In genomic region chr19:45767881-45768643, GRCh38 we compare ENCODE assay signal across 8 cellular contexts. TPM values are rescaled to one million over a fixed set of nuclear protein-coding genes. Genes with fewer than 3 reads are reported as not detected.
A peak's percentile ranks its signal among the peaks of the same experiment; 100 is the strongest.
DNase-seq lines count a peak whose midpoint lies in the region; ATAC-seq, FAIRE-seq and TF ChIP-seq lines count a peak whose summit lies in the region.

No MANE protein-coding gene starts in this region.

- no peaks in the 10 kb centered on the region for H3K9me3 Mint-ChIP-seq in CD8-positive, alpha-beta T cell
- no peaks in the 10 kb centered on the region for H3K9me3 Mint-ChIP-seq in T-helper 1 cell treated with Interleukin-12 subunit alpha and Interleukin-12 subunit beta and Interleukin-4 antibody, amounts not matched to agents 30 μg/mL and 1 μg/mL, for 36 hours
- H3K9me3 Mint-ChIP-seq in endothelial cell (ENCODE audit: unreplicated experiment): no peaks in the 10 kb centered on the region

- no peaks in the 10 kb centered on the region for H3K36me3 ChIP-seq in CD8-positive, alpha-beta T cell (ENCODE audit: insufficient read depth, low read length)
- no peaks in the 10 kb centered on the region for H3K36me3 ChIP-seq in H7 (replicated peaks; ENCODE audit: control insufficient read depth, insufficient read depth, low read length)

- H3K27me3 Mint-ChIP-seq in CD8-positive, alpha-beta T cell (ENCODE audit: low read depth): peaks cover 5% of the 10 kb centered on the region
- H3K27me3 Mint-ChIP-seq in T-helper 1 cell treated with Interleukin-12 subunit alpha and Interleukin-12 subunit beta and Interleukin-4 antibody, amounts not matched to agents 30 μg/mL and 1 μg/mL, for 36 hours (ENCODE audit: low read depth): peaks cover 18% of the 10 kb centered on the region
- peaks cover 26% of the 10 kb centered on the region for H3K27me3 Mint-ChIP-seq in endothelial cell (ENCODE audit: unreplicated experiment)

- no peaks in the 10 kb centered on the region for H3K36me3 Mint-ChIP-seq in CD8-positive, alpha-beta T cell
- H3K36me3 Mint-ChIP-seq in T-helper 1 cell treated with Interleukin-12 subunit alpha and Interleukin-12 subunit beta and Interleukin-4 antibody, amounts not matched to agents 30 μg/mL and 1 μg/mL, for 36 hours (ENCODE audit: low read depth): no peaks in the 10 kb centered on the region
- H3K36me3 Mint-ChIP-seq in endothelial cell (ENCODE audit: low read depth, unreplicated experiment): peaks cover 10% of the 10 kb centered on the region

- CTCF ChIA-PET in CD8-positive, alpha-beta T cell (lab: Charles Lee): interaction anchor here (1.0 to 13.5 kb wide), 7 partner anchors 11 to 53 kb away, joined by 3 to 313 read pairs (median 3); partner anchors contain the start of gene DMWD

- no peak overlapping the region for H3K27ac Mint-ChIP-seq in CD8-positive, alpha-beta T cell
- H3K27ac Mint-ChIP-seq in T-helper 1 cell treated with Interleukin-12 subunit alpha and Interleukin-12 subunit beta and Interleukin-4 antibody, amounts not matched to agents 30 μg/mL and 1 μg/mL, for 36 hours: no peak overlapping the region
- no peak overlapping the region for H3K27ac Mint-ChIP-seq in endothelial cell (ENCODE audit: unreplicated experiment)

- peak overlapping the region; percentile 73 for H3K4me3 Mint-ChIP-seq in CD8-positive, alpha-beta T cell
- peak overlapping the region; percentile 64 for H3K4me3 Mint-ChIP-seq in T-helper 1 cell treated with Interleukin-12 subunit alpha and Interleukin-12 subunit beta and Interleukin-4 antibody, amounts not matched to agents 30 μg/mL and 1 μg/mL, for 36 hours
- H3K4me3 Mint-ChIP-seq in endothelial cell (ENCODE audit: unreplicated experiment): peak overlapping the region; percentile 90

- intact Hi-C loops in CD8-positive, alpha-beta T cell (cut with DNase I, micrococcal nuclease): loop anchor here in 1 of 2 experiments (2.0 kb wide), 1 partner anchor 37 kb away; the partner anchor contains the start of gene FBXO46

- POLR2A ChIA-PET in CD8-positive, alpha-beta T cell (lab: Charles Lee): interaction anchor here (1.3 to 4.0 kb wide), 4 partner anchors 11 to 117 kb away, joined by 7 to 25 read pairs (median 10); partner anchors contain the start of genes DMWD, FBXO46 and IRF2BP1

- H3K4me1 ChIP-seq in CD8-positive, alpha-beta T cell (ENCODE audit: insufficient read depth, low read length): peaks cover 22% of the 10 kb centered on the region
- H3K4me1 ChIP-seq in mononuclear cell (ENCODE audit: insufficient read depth, low read length): peaks cover 31% of the 10 kb centered on the region

- FAIRE-seq in urothelium cell line (lab: Jason Lieb, UNC): peak; percentile 5

- peaks cover 24% of the 10 kb centered on the region for H3K4me1 Mint-ChIP-seq in CD8-positive, alpha-beta T cell (ENCODE audit: low read depth)
- peaks cover 11% of the 10 kb centered on the region for H3K4me1 Mint-ChIP-seq in T-helper 1 cell treated with Interleukin-12 subunit alpha and Interleukin-12 subunit beta and Interleukin-4 antibody, amounts not matched to agents 30 μg/mL and 1 μg/mL, for 36 hours (ENCODE audit: low read depth)
- peaks cover 15% of the 10 kb centered on the region for H3K4me1 Mint-ChIP-seq in endothelial cell (ENCODE audit: unreplicated experiment)

- no peak for DNase-seq in CD8-positive, alpha-beta T cell
- DNase-seq in H7: peak; percentile 82
- peak; percentile 57 for DNase-seq in endothelial cell (ENCODE audit: low spot score)
- DNase-seq in urothelium cell line (ENCODE audit: low spot score): peak; percentile 50
- DNase-seq in effector CD4-positive, alpha-beta T cell: no peak

- peak overlapping the region; percentile 99 for H3K4me3 ChIP-seq in CD8-positive, alpha-beta T cell (ENCODE audit: low read depth, low read length)
- H3K4me3 ChIP-seq in H7 (ENCODE audit: insufficient read depth, low read depth, low read length) (peak overlapping the region; percentile 92), mononuclear cell (ENCODE audit: low read length) (peak overlapping the region; percentile 13)

- no peak for TF ChIP-seq CTCF in CD8-positive, alpha-beta T cell (IDR thresholded peaks at IDR 0.05)
- no peak for TF ChIP-seq CTCF in endothelial cell (IDR thresholded peaks at IDR 0.05; ENCODE audit: unreplicated experiment)

- H3K27me3 ChIP-seq in CD8-positive, alpha-beta T cell (ENCODE audit: insufficient read depth, low read length): no peaks in the 10 kb centered on the region
- H3K27me3 ChIP-seq in H7 (ENCODE audit: control insufficient read depth, insufficient read depth, low read length) (peaks cover 10% of the 10 kb centered on the region; the same call in 1 of the 2 replicates), mononuclear cell (ENCODE audit: insufficient read depth, low read length) (peaks cover 38% of the 10 kb centered on the region)

- H3K27ac ChIP-seq in CD8-positive, alpha-beta T cell (ENCODE audit: low read depth, low read length): no peak overlapping the region

- no peak for ATAC-seq in CD8-positive, alpha-beta T cell
- no peak for ATAC-seq in esophagus mucosa

- H3K9me3 ChIP-seq in CD8-positive, alpha-beta T cell (ENCODE audit: low read length): no peaks in the 10 kb centered on the region
- H3K9me3 ChIP-seq in mononuclear cell (ENCODE audit: low read depth, low read length): no peaks in the 10 kb centered on the region

RNA-seq across cellular contexts. Expression of gene SIX5, which starts 1.0 kb away (rescaled TPM):
- total RNA-seq in CD8-positive, alpha-beta T cell: under 1 TPM; 0.73 to 0.75 TPM
- 18.7 and 22.0 TPM in 2 replicates for total RNA-seq in H7 (2014; rRNA removed; shearing (Covaris generic))
- total RNA-seq in endothelial cell (ENCODE audit: unreplicated experiment) (21.9 TPM), mononuclear cell (under 0.01 TPM), esophagus mucosa (8.8 TPM)

RNA-seq across cellular contexts. Expression of gene DMPK, which starts 14.2 kb away (rescaled TPM):
- 10 to 100 TPM; 13.7 to 17.8 TPM for total RNA-seq in CD8-positive, alpha-beta T cell
- 6.4 and 18.8 TPM in 2 replicates for total RNA-seq in H7 (2014; rRNA removed; shearing (Covaris generic))
- 80.3 TPM for total RNA-seq in endothelial cell (ENCODE audit: unreplicated experiment)
- total RNA-seq in mononuclear cell: 5.8 TPM
- 15.5 TPM for total RNA-seq in esophagus mucosa

RNA-seq across cellular contexts. Expression of gene DMWD, which starts 24.6 kb away (rescaled TPM):
- total RNA-seq in CD8-positive, alpha-beta T cell: 10 to 100 TPM; 23.8 to 25.5 TPM
- total RNA-seq in H7 (2014; rRNA removed; shearing (Covaris generic)): 35.9 and 47.1 TPM in 2 replicates
- total RNA-seq in endothelial cell (ENCODE audit: unreplicated experiment): 95.3 TPM
- total RNA-seq in mononuclear cell: 15.2 TPM
- 17.4 TPM for total RNA-seq in esophagus mucosa

RNA-seq across cellular contexts. Expression of gene MEIOSIN, which starts 34.8 kb away (rescaled TPM):
- total RNA-seq in CD8-positive, alpha-beta T cell: not detected
- total RNA-seq in H7 (2014; rRNA removed; shearing (Covaris generic)): not detected in 2 replicates
- total RNA-seq in endothelial cell (ENCODE audit: unreplicated experiment): not detected
- total RNA-seq in mononuclear cell: not detected
- not detected for total RNA-seq in esophagus mucosa

RNA-seq across cellular contexts. Expression of gene FBXO46, which starts 37.4 kb away (rescaled TPM):
- 10 to 100 TPM; 15.2 to 17.1 TPM for total RNA-seq in CD8-positive, alpha-beta T cell
- 26.3 and 30.0 TPM in 2 replicates for total RNA-seq in H7 (2014; rRNA removed; shearing (Covaris generic))
- total RNA-seq in endothelial cell (ENCODE audit: unreplicated experiment): 29.9 TPM
- total RNA-seq in mononuclear cell: 8.0 TPM
- total RNA-seq in esophagus mucosa: 30.3 TPM

Comparison
In these comparisons a context has a peak if more than half of its experiments do, and no peak if none do; other contexts are left out.
1. DNase-seq: peak in H7 (single experiment), endothelial cell (single experiment) and urothelium cell line (single experiment); none in CD8-positive, alpha-beta T cell (0 of 7) and effector CD4-positive, alpha-beta T cell (single experiment).
2. H3K4me3 ChIP-seq: peak in every context shown above with its lines; median percentile 99 in CD8-positive, alpha-beta T cell; 92 in H7; 13 in mononuclear cell.
3. Peak in every context shown above with its lines, with median percentiles within 50 percentile points of each other: H3K4me3 Mint-ChIP-seq.